18 cellular contexts compared by ENCODE assay signal in the genomic region with DNA sequence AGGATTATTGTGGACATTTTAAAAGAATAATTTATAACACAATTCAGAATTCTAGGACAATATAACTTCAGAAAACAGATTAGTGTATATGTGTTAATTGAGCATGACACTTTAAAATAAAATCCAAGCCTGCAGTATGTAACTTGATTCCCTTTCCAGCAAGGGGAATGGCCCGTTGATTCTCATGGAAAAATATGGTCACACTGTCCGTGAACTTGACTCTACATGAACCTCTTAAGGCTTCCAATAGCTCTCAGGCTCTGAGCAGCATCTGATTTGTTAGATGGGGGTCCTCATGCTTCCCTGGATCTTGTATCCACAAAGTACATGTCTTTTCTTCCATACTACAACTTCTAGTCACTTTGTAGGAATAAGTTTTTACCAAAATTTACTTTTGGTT.
"Had no signal": no experiment of that assay in that cellular context is flagged by ENCODE, and none has a peak within 500 bp of the region (broad histone marks: within the 10 kb centered on the region; RNA-seq: fewer than 3 reads in every experiment).

No MANE protein-coding gene starts in this region.

- H3K27me3 ChIP-seq: ascending aorta, suprapubic skin had no signal

- H3K27ac Mint-ChIP-seq: activated naive CD8-positive, alpha-beta T cell treated with anti-CD3 and anti-CD28 coated beads, Interleukin-2, amount 50 U/mL, for 24 hours; activated T-helper 17 cell treated with anti-CD3 and anti-CD28 coated beads, Interleukin-2, amount 50 U/mL, for 72 hours; naive B cell; type B pancreatic cell had no signal

- H3K27ac ChIP-seq: ascending aorta, suprapubic skin had no signal

- ATAC-seq: activated naive CD8-positive, alpha-beta T cell treated with anti-CD3 and anti-CD28 coated beads, Interleukin-2, amount 50 U/mL, for 24 hours; activated T-helper 17 cell treated with anti-CD3 and anti-CD28 coated beads, Interleukin-2, amount 50 U/mL, for 72 hours; esophagus mucosa; left colon; stimulated activated naive CD8-positive, alpha-beta T cell treated with anti-CD3 and anti-CD28 coated beads, Interleukin-15, Interleukin-2, amounts not matched to agents 100 U/mL and 50 U/mL, for 24 hours had no signal

- H3K4me3 Mint-ChIP-seq: activated naive CD8-positive, alpha-beta T cell treated with anti-CD3 and anti-CD28 coated beads, Interleukin-2, amount 50 U/mL, for 24 hours; activated T-helper 17 cell treated with anti-CD3 and anti-CD28 coated beads, Interleukin-2, amount 50 U/mL, for 72 hours; endodermal cell; naive B cell; type B pancreatic cell had no signal

- H3K36me3 ChIP-seq: ascending aorta, suprapubic skin had no signal

- H3K4me1 Mint-ChIP-seq: activated naive CD8-positive, alpha-beta T cell treated with anti-CD3 and anti-CD28 coated beads, Interleukin-2, amount 50 U/mL, for 24 hours; activated T-helper 17 cell treated with anti-CD3 and anti-CD28 coated beads, Interleukin-2, amount 50 U/mL, for 72 hours; naive B cell had no signal

- H3K27me3 Mint-ChIP-seq: type B pancreatic cell had no signal

- H3K9me3 Mint-ChIP-seq: activated naive CD8-positive, alpha-beta T cell treated with anti-CD3 and anti-CD28 coated beads, Interleukin-2, amount 50 U/mL, for 24 hours; type B pancreatic cell had no signal

- H3K4me1 ChIP-seq: ascending aorta had no signal

- H3K36me3 Mint-ChIP-seq: type B pancreatic cell had no signal

- H3K9me3 ChIP-seq: ascending aorta, suprapubic skin had no signal

- H3K4me3 ChIP-seq: ascending aorta, lung, suprapubic skin had no signal

- DNase-seq: activated CD4-positive, CD25-positive, alpha-beta regulatory T cell; activated naive CD4-positive, alpha-beta T cell treated with Interleukin-2 at 50 U/mL for 16 hours; activated naive CD8-positive, alpha-beta T cell treated with anti-CD3 and anti-CD28 coated beads, Interleukin-2, amount 50 U/mL, for 24 hours; dermis blood vessel endothelial cell; endodermal cell; head of caudate nucleus; left colon; naive B cell; retina; small intestine; stimulated activated naive CD8-positive, alpha-beta T cell treated with anti-CD3 and anti-CD28 coated beads, Interleukin-15, Interleukin-2, amounts not matched to agents 100 U/mL and 50 U/mL, for 24 hours; T-helper 2 cell had no signal
